ENCODE assay signal across 15 cellular contexts in genomic region chr5:127898551-127899213, GRCh38.
A peak's percentile ranks its signal among the peaks of the same experiment; 100 is the strongest.
DNase-seq lines count a peak whose midpoint lies in the region; ATAC-seq, FAIRE-seq and TF ChIP-seq lines count a peak whose summit lies in the region.
"Had no signal": no experiment of that assay in that cellular context is flagged by ENCODE, and none has a peak within 500 bp of the region (broad histone marks: within the 10 kb centered on the region; RNA-seq: fewer than 3 reads in every experiment).

No MANE protein-coding gene starts in this region.

- no peak overlapping the region for H4K8ac ChIP-seq in IMR-90 (ENCODE audit: low read depth in 2 of 2, low read length in 2 of 2)

- H3K4me3 Mint-ChIP-seq in activated naive CD4-positive, alpha-beta T cell treated with anti-CD3 and anti-CD28 coated beads for 36 hours = no peak overlapping the region
- H3K4me3 Mint-ChIP-seq: activated naive CD4-positive, alpha-beta T cell treated with anti-CD3 and anti-CD28 coated beads, Interleukin-2, amount 10 ng/mL, durations not matched to agents 7 days and 5 days had no signal

- no peaks in the 10 kb centered on the region for H3K9me3 ChIP-seq in IMR-90 (ENCODE audit: control insufficient read depth, insufficient read depth, low read length)

- H3K9me3 Mint-ChIP-seq in activated naive CD4-positive, alpha-beta T cell treated with anti-CD3 and anti-CD28 coated beads for 36 hours = no peaks in the 10 kb centered on the region
- H3K9me3 Mint-ChIP-seq: activated naive CD4-positive, alpha-beta T cell treated with anti-CD3 and anti-CD28 coated beads, Interleukin-2, amount 10 ng/mL, durations not matched to agents 7 days and 5 days had no signal

- peak overlapping the region; percentile 3; the same call in 1 of the 2 replicates for H3K4me2 ChIP-seq in IMR-90 (ENCODE audit: low read depth, low read length)

- H3K4me3 ChIP-seq in IMR-90 (ENCODE audit: insufficient read depth, low read depth, low read length) (no peak overlapping the region), choroid plexus epithelial cell (ENCODE audit: low read depth, low read length) (no peak overlapping the region)
- H3K4me3 ChIP-seq: skin epidermis had no signal

- H3K79me1 ChIP-seq in IMR-90 (ENCODE audit: low read depth in 1 of 2, low read length in 2 of 2) = no peaks in the 10 kb centered on the region

- no peak for FAIRE-seq in GM12891 (lab: Jason Lieb, UNC)
- FAIRE-seq: colon, urothelium cell line had no signal

- H3K4me1 Mint-ChIP-seq in activated naive CD4-positive, alpha-beta T cell treated with anti-CD3 and anti-CD28 coated beads for 36 hours (ENCODE audit: low read depth) = peaks cover 2% of the 10 kb centered on the region
- H3K4me1 Mint-ChIP-seq: activated naive CD4-positive, alpha-beta T cell treated with anti-CD3 and anti-CD28 coated beads, Interleukin-2, amount 10 ng/mL, durations not matched to agents 7 days and 5 days had no signal

- DNase-seq in activated naive CD4-positive, alpha-beta T cell treated with anti-CD3 and anti-CD28 coated beads for 36 hours = peak; percentile 29
- no peak for DNase-seq in activated naive CD4-positive, alpha-beta T cell (lab: John Stamatoyannopoulos, UW)
- DNase-seq in IMR-90 (peak; percentile 61), choroid plexus epithelial cell (ENCODE audit: low read depth) (peak; percentile 36), UCSD-AML1 (lab: John Stamatoyannopoulos, UW; ENCODE audit: unreplicated experiment) (no peak), GOT3 (lab: John Stamatoyannopoulos, UW) (no peak), GM12891 (ENCODE audit: insufficient read length, low spot score) (no peak)
- peak; percentile 15 for DNase-seq in stimulated activated naive CD8-positive, alpha-beta T cell treated with anti-CD3 and anti-CD28 coated beads, Interleukin-15, Interleukin-2, amounts not matched to agents 100 U/mL and 50 U/mL, for 24 hours
- DNase-seq: activated CD4-positive, alpha-beta T cell treated with anti-CD3 and anti-CD28 coated beads for 1 hour; activated naive CD4-positive, alpha-beta T cell treated with anti-CD3 and anti-CD28 coated beads, Interleukin-2, amount 10 ng/mL, durations not matched to agents 7 days and 5 days; mesendoderm had no signal

- no peak overlapping the region for H3K27ac ChIP-seq in IMR-90 (ENCODE audit: insufficient read depth, low read length)
- H3K27ac ChIP-seq: skin epidermis had no signal

- H2BK120ac ChIP-seq in IMR-90 (ENCODE audit: low read depth, low read length) = no peak overlapping the region

- dilution Hi-C loops in IMR-90 (cut with HindIII; ENCODE audit: low sequenced_read_pairs, unreplicated experiment) = no loop called here

- POLR2A ChIA-PET in IMR-90 (lab: Charles Lee; ENCODE audit: unreplicated experiment) = no interaction called here

- H3K27me3 Mint-ChIP-seq in activated naive CD4-positive, alpha-beta T cell treated with anti-CD3 and anti-CD28 coated beads for 36 hours (ENCODE audit: low read depth) = no peaks in the 10 kb centered on the region
- H3K27me3 Mint-ChIP-seq: activated naive CD4-positive, alpha-beta T cell treated with anti-CD3 and anti-CD28 coated beads, Interleukin-2, amount 10 ng/mL, durations not matched to agents 7 days and 5 days had no signal

- H3K4ac ChIP-seq in IMR-90 (ENCODE audit: low read depth, low read length) = peak overlapping the region; percentile 41; the same call in 1 of the 2 replicates

- no peak overlapping the region for H2BK15ac ChIP-seq in IMR-90 (ENCODE audit: low read depth, low read length)

- no peaks in the 10 kb centered on the region for H3K36me3 Mint-ChIP-seq in activated naive CD4-positive, alpha-beta T cell treated with anti-CD3 and anti-CD28 coated beads for 36 hours (ENCODE audit: low read depth)
- H3K36me3 Mint-ChIP-seq: activated naive CD4-positive, alpha-beta T cell treated with anti-CD3 and anti-CD28 coated beads, Interleukin-2, amount 10 ng/mL, durations not matched to agents 7 days and 5 days had no signal

- H3K18ac ChIP-seq in IMR-90 (ENCODE audit: low read depth, low read length) = no peak overlapping the region

- H3K4me1 ChIP-seq in IMR-90 (ENCODE audit: control insufficient read depth, insufficient read depth, low read length) = peaks cover 10% of the 10 kb centered on the region

- intact Hi-C loops in activated naive CD4-positive, alpha-beta T cell treated with anti-CD3 and anti-CD28 coated beads for 36 hours (cut with micrococcal nuclease) = no loop called here
- intact Hi-C loops in IMR-90 (cut with micrococcal nuclease) = loop anchor here (5.0 kb wide), 1 partner anchor 184 kb away; the partner anchor contains the start of gene SLC12A2

- in situ Hi-C loops in IMR-90 (cut with MboI; ENCODE audit: low sequenced_read_pairs) = loop anchor here (25.0 kb wide), 1 partner anchor 336 kb away; no protein-coding TSS in a partner anchor

- peaks cover 8% of the 10 kb centered on the region; the same call in 1 of the 2 replicates for H3K9me1 ChIP-seq in IMR-90 (ENCODE audit: insufficient read depth, low read length)

- TF ChIP-seq RAD21 in IMR-90 (IDR thresholded peaks at IDR 0.05; ENCODE audit: low read length) = no peak; the same call in 1 of the 2 replicates

- H2AK9ac ChIP-seq in IMR-90 (replicated peaks; ENCODE audit: low read depth, low read length, poor library complexity) = no peak overlapping the region

- TF ChIP-seq POLR2A in IMR-90 (IDR thresholded peaks at IDR 0.05; ENCODE audit: low read depth, low read length) (no peak), GM12891 (IDR thresholded peaks at IDR 0.05; ENCODE audit: low read depth, low read length) (no peak)

- no CpG with 5 or more reads among the region's 4 CpGs for WGBS in IMR-90 (ENCODE audit: extremely low coverage in 2 of 2, insufficient read length in 1 of 2), 2 experiments

- H4K5ac ChIP-seq in IMR-90 (ENCODE audit: low read depth, low read length) = no peak overlapping the region

- TF ChIP-seq CTCF in IMR-90 (conservative IDR thresholded peaks at IDR 0.05; ENCODE audit: low read depth, low read length) = no peak; the same call in 1 of the 2 replicates
- no peak for TF ChIP-seq CTCF in choroid plexus epithelial cell (conservative IDR thresholded peaks at IDR 0.05; ENCODE audit: low read depth, low read length)

- H3K36me3 ChIP-seq in IMR-90 (ENCODE audit: control insufficient read depth, insufficient read depth, low read length) = no peaks in the 10 kb centered on the region

- H2BK5ac ChIP-seq in IMR-90 (ENCODE audit: low read depth, low read length, poor library complexity, severe bottlenecking) = peak overlapping the region; percentile 0

- no TSS peak for BruUV-seq in IMR-90 (replicated peaks; lab: Mats Ljungman, UMichigan)

- H3K56ac ChIP-seq in IMR-90 (ENCODE audit: extremely low read depth, insufficient read depth, low read length) = no peak overlapping the region

- no peak overlapping the region for H3K23ac ChIP-seq in IMR-90 (ENCODE audit: low read depth, low read length)

- CTCF ChIA-PET in activated naive CD4-positive, alpha-beta T cell treated with anti-CD3 and anti-CD28 coated beads for 36 hours (lab: Charles Lee) = no interaction called here
- CTCF ChIA-PET in IMR-90 (lab: Yijun Ruan, JAX) = interaction anchor here (1.2 to 2.0 kb wide), 2 partner anchors 21 to 181 kb away, joined by 3 to 4 read pairs; no protein-coding TSS in a partner anchor

- H3K27me3 ChIP-seq in IMR-90 (ENCODE audit: control insufficient read depth, insufficient read depth, low read length) = no peaks in the 10 kb centered on the region

- ATAC-seq in IMR-90 (ENCODE audit: low read depth) = peak; percentile 90
- peak; percentile 87 for ATAC-seq in stimulated activated naive CD8-positive, alpha-beta T cell treated with anti-CD3 and anti-CD28 coated beads, Interleukin-15, Interleukin-2, amounts not matched to agents 100 U/mL and 50 U/mL, for 24 hours
- ATAC-seq: esophagus mucosa had no signal

- no peak overlapping the region for H2AK5ac ChIP-seq in IMR-90 (ENCODE audit: low read depth, low read length)

- no peak overlapping the region for H2BK20ac ChIP-seq in IMR-90 (ENCODE audit: low read depth, low read length)

- peak overlapping the region; percentile 29 for H3K14ac ChIP-seq in IMR-90 (replicated peaks; ENCODE audit: low read depth, low read length)

- no peak overlapping the region for H2AFZ ChIP-seq in IMR-90 (replicated peaks; ENCODE audit: low read length, poor library complexity)

- no peak overlapping the region for H4K91ac ChIP-seq in IMR-90 (ENCODE audit: insufficient read depth, low read depth, low read length)

- H3K9ac ChIP-seq in IMR-90 (ENCODE audit: low read depth, low read length) = no peak overlapping the region

- H3K27ac Mint-ChIP-seq in activated naive CD4-positive, alpha-beta T cell treated with anti-CD3 and anti-CD28 coated beads for 36 hours = no peak overlapping the region
- H3K27ac Mint-ChIP-seq: activated naive CD4-positive, alpha-beta T cell treated with anti-CD3 and anti-CD28 coated beads, Interleukin-2, amount 10 ng/mL, durations not matched to agents 7 days and 5 days had no signal

- H4K20me1 ChIP-seq in IMR-90 (ENCODE audit: insufficient read depth, low read length) = no peaks in the 10 kb centered on the region

TF ChIP-seq in IMR-90, 13 proteins besides CTCF, POLR2A, EP300 and RAD21 (continues in another document):
- TF ChIP-seq CEBPB (IDR thresholded peaks at IDR 0.05; ENCODE audit: low read depth, low read length) = no peak
- no peak for TF ChIP-seq CHD1 (IDR thresholded peaks at IDR 0.05; ENCODE audit: low read depth, low read length)
- no peak for TF ChIP-seq SMC3 (IDR thresholded peaks at IDR 0.05; ENCODE audit: low read depth, low read length)
- TF ChIP-seq FOS (IDR thresholded peaks at IDR 0.05; ENCODE audit: low read depth, low read length) = 0 out of 2 replicates have a peak, but pooled peaks have one; percentile 3

TF ChIP-seq in GM12891, 5 proteins besides CTCF, POLR2A, EP300 and RAD21:
- no peak for TF ChIP-seq PAX5 (IDR thresholded peaks at IDR 0.05; ENCODE audit: insufficient read depth, low read length, severe bottlenecking)
- TF ChIP-seq SPI1 (IDR thresholded peaks at IDR 0.05; ENCODE audit: low read depth, low read length) = no peak
- TF ChIP-seq POU2F2 (IDR thresholded peaks at IDR 0.05; ENCODE audit: low read depth, low read length) = no peak
- no peak for TF ChIP-seq TAF1 (IDR thresholded peaks at IDR 0.05; ENCODE audit: low read depth, low read length)

Comparison
In these comparisons a context has a peak if more than half of its experiments do, and no peak if none do; other contexts are left out.
1. DNase-seq: peak in activated naive CD4-positive, alpha-beta T cell treated with anti-CD3 and anti-CD28 coated beads for 36 hours (single experiment), IMR-90 (single experiment), choroid plexus epithelial cell (single experiment) and stimulated activated naive CD8-positive, alpha-beta T cell treated with anti-CD3 and anti-CD28 coated beads, Interleukin-15, Interleukin-2, amounts not matched to agents 100 U/mL and 50 U/mL, for 24 hours (single experiment); none in activated naive CD4-positive, alpha-beta T cell (0 of 4), UCSD-AML1 (single experiment), GOT3 (single experiment) and GM12891 (single experiment).